1 cellular context compared by ENCODE assay signal in genomic region chr2:27032495-27033252, GRCh38.
TF ChIP-seq lines count a peak whose summit lies in the region.

A gene with protein sequence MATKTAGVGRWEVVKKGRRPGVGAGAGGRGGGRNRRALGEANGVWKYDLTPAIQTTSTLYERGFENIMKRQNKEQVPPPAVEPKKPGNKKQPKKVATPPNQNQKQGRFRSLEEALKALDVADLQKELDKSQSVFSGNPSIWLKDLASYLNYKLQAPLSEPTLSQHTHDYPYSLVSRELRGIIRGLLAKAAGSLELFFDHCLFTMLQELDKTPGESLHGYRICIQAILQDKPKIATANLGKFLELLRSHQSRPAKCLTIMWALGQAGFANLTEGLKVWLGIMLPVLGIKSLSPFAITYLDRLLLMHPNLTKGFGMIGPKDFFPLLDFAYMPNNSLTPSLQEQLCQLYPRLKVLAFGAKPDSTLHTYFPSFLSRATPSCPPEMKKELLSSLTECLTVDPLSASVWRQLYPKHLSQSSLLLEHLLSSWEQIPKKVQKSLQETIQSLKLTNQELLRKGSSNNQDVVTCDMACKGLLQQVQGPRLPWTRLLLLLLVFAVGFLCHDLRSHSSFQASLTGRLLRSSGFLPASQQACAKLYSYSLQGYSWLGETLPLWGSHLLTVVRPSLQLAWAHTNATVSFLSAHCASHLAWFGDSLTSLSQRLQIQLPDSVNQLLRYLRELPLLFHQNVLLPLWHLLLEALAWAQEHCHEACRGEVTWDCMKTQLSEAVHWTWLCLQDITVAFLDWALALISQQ (plus strand): TSS chr2:27032965. CDS start chr2:27033016, 51 bp downstream.

TF ChIP-seq in K562, 482 proteins besides CTCF, POLR2A, EP300 and RAD21 (continued from another document and continues in another):
- TF ChIP-seq HOMEZ (CRISPR knock-in tag; IDR thresholded peaks at IDR 0.05) = no peak
- peak; percentile 53 for TF ChIP-seq PCBP1 (IDR thresholded peaks at IDR 0.05; ENCODE audit: low read depth, low read length, poor library complexity, severe bottlenecking)
- TF ChIP-seq CXXC5 (CRISPR knock-in tag; IDR thresholded peaks at IDR 0.05) = peak; percentile 96
- TF ChIP-seq, protein P1, sequence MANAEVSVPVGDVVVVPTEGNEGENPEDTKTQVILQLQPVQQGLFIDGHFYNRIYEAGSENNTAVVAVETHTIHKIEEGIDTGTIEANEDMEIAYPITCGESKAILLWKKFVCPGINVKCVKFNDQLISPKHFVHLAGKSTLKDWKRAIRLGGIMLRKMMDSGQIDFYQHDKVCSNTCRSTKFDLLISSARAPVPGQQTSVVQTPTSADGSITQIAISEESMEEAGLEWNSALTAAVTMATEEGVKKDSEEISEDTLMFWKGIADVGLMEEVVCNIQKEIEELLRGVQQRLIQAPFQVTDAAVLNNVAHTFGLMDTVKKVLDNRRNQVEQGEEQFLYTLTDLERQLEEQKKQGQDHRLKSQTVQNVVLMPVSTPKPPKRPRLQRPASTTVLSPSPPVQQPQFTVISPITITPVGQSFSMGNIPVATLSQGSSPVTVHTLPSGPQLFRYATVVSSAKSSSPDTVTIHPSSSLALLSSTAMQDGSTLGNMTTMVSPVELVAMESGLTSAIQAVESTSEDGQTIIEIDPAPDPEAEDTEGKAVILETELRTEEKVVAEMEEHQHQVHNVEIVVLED (CRISPR knock-in tag; IDR thresholded peaks at IDR 0.05) = peak; percentile 96
- no peak for TF ChIP-seq MAFK (IDR thresholded peaks at IDR 0.05; ENCODE audit: low read length)
- TF ChIP-seq, protein P2, sequence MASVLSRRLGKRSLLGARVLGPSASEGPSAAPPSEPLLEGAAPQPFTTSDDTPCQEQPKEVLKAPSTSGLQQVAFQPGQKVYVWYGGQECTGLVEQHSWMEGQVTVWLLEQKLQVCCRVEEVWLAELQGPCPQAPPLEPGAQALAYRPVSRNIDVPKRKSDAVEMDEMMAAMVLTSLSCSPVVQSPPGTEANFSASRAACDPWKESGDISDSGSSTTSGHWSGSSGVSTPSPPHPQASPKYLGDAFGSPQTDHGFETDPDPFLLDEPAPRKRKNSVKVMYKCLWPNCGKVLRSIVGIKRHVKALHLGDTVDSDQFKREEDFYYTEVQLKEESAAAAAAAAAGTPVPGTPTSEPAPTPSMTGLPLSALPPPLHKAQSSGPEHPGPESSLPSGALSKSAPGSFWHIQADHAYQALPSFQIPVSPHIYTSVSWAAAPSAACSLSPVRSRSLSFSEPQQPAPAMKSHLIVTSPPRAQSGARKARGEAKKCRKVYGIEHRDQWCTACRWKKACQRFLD (CRISPR knock-in tag; IDR thresholded peaks at IDR 0.05) = peak; percentile 87; the same call in 1 of the 2 replicates
- 0 out of 2 replicates have a peak, but pooled peaks have one; percentile 54 for TF ChIP-seq ZNF830 (CRISPR knock-in tag; IDR thresholded peaks at IDR 0.05)
- TF ChIP-seq EGR1 (conservative IDR thresholded peaks at IDR 0.05) = peak; percentile 46
- TF ChIP-seq, protein P3, sequence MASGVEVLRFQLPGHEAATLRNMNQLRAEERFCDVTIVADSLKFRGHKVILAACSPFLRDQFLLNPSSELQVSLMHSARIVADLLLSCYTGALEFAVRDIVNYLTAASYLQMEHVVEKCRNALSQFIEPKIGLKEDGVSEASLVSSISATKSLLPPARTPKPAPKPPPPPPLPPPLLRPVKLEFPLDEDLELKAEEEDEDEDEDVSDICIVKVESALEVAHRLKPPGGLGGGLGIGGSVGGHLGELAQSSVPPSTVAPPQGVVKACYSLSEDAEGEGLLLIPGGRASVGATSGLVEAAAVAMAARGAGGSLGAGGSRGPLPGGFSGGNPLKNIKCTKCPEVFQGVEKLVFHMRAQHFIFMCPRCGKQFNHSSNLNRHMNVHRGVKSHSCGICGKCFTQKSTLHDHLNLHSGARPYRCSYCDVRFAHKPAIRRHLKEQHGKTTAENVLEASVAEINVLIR (CRISPR knock-in tag; IDR thresholded peaks at IDR 0.05) = 0 out of 2 replicates have a peak, but pooled peaks have one; percentile 49
- TF ChIP-seq YY1 (IDR thresholded peaks at IDR 0.05; ENCODE audit: borderline replicate concordance in 1 of 3, control insufficient read depth in 1 of 3, extremely low read depth in 1 of 3, insufficient read depth in 3 of 3, insufficient read length in 1 of 3, insufficient replicate concordance in 2 of 3, low read depth in 1 of 3, low read length in 2 of 3) = peak in 2 of 3 experiments; percentile 76 to 77
- TF ChIP-seq RBM17 (IDR thresholded peaks at IDR 0.05; ENCODE audit: borderline replicate concordance, low read depth, low read length) = no peak
- TF ChIP-seq CEBPB (tag; IDR thresholded peaks at IDR 0.05) = peak; percentile 78
- TF ChIP-seq ZBTB7A (IDR thresholded peaks at IDR 0.05; ENCODE audit: borderline replicate concordance, control insufficient read depth, low read depth, low read length) = peak; percentile 71; the same call in 1 of the 2 replicates
- 0 out of 2 replicates have a peak, but pooled peaks have one; percentile 5 for TF ChIP-seq HDAC2 (IDR thresholded peaks at IDR 0.05)
- TF ChIP-seq FIP1L1 (IDR thresholded peaks at IDR 0.05; ENCODE audit: low read depth, low read length, poor library complexity, severe bottlenecking) = peak; percentile 70
- TF ChIP-seq, protein P4, sequence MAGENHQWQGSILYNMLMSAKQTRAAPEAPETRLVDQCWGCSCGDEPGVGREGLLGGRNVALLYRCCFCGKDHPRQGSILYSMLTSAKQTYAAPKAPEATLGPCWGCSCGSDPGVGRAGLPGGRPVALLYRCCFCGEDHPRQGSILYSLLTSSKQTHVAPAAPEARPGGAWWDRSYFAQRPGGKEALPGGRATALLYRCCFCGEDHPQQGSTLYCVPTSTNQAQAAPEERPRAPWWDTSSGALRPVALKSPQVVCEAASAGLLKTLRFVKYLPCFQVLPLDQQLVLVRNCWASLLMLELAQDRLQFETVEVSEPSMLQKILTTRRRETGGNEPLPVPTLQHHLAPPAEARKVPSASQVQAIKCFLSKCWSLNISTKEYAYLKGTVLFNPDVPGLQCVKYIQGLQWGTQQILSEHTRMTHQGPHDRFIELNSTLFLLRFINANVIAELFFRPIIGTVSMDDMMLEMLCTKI (IDR thresholded peaks at IDR 0.05; ENCODE audit: partially characterized antibody) = no peak
- 0 out of 2 replicates have a peak, but pooled peaks have one; percentile 25 for TF ChIP-seq BCOR (IDR thresholded peaks at IDR 0.05)
- TF ChIP-seq NFE2L1 (tag; IDR thresholded peaks at IDR 0.05; ENCODE audit: borderline replicate concordance, low read depth) = no peak
- no peak for TF ChIP-seq ZNF124 (CRISPR knock-in tag; IDR thresholded peaks at IDR 0.05)
- TF ChIP-seq, protein P5, sequence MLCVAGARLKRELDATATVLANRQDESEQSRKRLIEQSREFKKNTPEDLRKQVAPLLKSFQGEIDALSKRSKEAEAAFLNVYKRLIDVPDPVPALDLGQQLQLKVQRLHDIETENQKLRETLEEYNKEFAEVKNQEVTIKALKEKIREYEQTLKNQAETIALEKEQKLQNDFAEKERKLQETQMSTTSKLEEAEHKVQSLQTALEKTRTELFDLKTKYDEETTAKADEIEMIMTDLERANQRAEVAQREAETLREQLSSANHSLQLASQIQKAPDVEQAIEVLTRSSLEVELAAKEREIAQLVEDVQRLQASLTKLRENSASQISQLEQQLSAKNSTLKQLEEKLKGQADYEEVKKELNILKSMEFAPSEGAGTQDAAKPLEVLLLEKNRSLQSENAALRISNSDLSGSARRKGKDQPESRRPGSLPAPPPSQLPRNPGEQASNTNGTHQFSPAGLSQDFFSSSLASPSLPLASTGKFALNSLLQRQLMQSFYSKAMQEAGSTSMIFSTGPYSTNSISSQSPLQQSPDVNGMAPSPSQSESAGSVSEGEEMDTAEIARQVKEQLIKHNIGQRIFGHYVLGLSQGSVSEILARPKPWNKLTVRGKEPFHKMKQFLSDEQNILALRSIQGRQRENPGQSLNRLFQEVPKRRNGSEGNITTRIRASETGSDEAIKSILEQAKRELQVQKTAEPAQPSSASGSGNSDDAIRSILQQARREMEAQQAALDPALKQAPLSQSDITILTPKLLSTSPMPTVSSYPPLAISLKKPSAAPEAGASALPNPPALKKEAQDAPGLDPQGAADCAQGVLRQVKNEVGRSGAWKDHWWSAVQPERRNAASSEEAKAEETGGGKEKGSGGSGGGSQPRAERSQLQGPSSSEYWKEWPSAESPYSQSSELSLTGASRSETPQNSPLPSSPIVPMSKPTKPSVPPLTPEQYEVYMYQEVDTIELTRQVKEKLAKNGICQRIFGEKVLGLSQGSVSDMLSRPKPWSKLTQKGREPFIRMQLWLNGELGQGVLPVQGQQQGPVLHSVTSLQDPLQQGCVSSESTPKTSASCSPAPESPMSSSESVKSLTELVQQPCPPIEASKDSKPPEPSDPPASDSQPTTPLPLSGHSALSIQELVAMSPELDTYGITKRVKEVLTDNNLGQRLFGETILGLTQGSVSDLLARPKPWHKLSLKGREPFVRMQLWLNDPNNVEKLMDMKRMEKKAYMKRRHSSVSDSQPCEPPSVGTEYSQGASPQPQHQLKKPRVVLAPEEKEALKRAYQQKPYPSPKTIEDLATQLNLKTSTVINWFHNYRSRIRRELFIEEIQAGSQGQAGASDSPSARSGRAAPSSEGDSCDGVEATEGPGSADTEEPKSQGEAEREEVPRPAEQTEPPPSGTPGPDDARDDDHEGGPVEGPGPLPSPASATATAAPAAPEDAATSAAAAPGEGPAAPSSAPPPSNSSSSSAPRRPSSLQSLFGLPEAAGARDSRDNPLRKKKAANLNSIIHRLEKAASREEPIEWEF (CRISPR knock-in tag; IDR thresholded peaks at IDR 0.05) = peak; percentile 97
- 0 out of 2 replicates have a peak, but pooled peaks have one; percentile 27 for TF ChIP-seq ZNF280B (CRISPR knock-in tag; IDR thresholded peaks at IDR 0.05)
- TF ChIP-seq ETV5 (CRISPR knock-in tag; IDR thresholded peaks at IDR 0.05; ENCODE audit: low read depth) = peak; percentile 20
- TF ChIP-seq PTBP1 (IDR thresholded peaks at IDR 0.05; ENCODE audit: low read depth, low read length) = 0 out of 2 replicates have a peak, but pooled peaks have one; percentile 49
- peak; percentile 100 for TF ChIP-seq RBFOX2 (IDR thresholded peaks at IDR 0.05; ENCODE audit: low read depth, low read length)
- peak; percentile 77 for TF ChIP-seq RBBP5 (IDR thresholded peaks at IDR 0.05; ENCODE audit: borderline replicate concordance, insufficient read depth, low read length, poor library complexity, severe bottlenecking)
- TF ChIP-seq MECOM (CRISPR knock-in tag; IDR thresholded peaks at IDR 0.05) = peak; percentile 66; the same call in 1 of the 2 replicates
- TF ChIP-seq, protein P6, sequence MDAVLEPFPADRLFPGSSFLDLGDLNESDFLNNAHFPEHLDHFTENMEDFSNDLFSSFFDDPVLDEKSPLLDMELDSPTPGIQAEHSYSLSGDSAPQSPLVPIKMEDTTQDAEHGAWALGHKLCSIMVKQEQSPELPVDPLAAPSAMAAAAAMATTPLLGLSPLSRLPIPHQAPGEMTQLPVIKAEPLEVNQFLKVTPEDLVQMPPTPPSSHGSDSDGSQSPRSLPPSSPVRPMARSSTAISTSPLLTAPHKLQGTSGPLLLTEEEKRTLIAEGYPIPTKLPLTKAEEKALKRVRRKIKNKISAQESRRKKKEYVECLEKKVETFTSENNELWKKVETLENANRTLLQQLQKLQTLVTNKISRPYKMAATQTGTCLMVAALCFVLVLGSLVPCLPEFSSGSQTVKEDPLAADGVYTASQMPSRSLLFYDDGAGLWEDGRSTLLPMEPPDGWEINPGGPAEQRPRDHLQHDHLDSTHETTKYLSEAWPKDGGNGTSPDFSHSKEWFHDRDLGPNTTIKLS (IDR thresholded peaks at IDR 0.05; ENCODE audit: borderline replicate concordance, low read depth) = peak; percentile 100
- TF ChIP-seq ZNF239 (CRISPR knock-in tag; IDR thresholded peaks at IDR 0.05) = peak; percentile 6; the same call in 1 of the 2 replicates
- no peak for TF ChIP-seq DACH1 (IDR thresholded peaks at IDR 0.05; ENCODE audit: partially characterized antibody)
- TF ChIP-seq, protein P7, sequence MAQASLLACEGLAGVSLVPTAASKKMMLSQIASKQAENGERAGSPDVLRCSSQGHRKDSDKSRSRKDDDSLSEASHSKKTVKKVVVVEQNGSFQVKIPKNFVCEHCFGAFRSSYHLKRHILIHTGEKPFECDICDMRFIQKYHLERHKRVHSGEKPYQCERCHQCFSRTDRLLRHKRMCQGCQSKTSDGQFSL (CRISPR knock-in tag; IDR thresholded peaks at IDR 0.05) = peak; percentile 57; the same call in 1 of the 2 replicates
- TF ChIP-seq, protein P7 (tag; IDR thresholded peaks at IDR 0.05) = no peak
- TF ChIP-seq, protein P8, sequence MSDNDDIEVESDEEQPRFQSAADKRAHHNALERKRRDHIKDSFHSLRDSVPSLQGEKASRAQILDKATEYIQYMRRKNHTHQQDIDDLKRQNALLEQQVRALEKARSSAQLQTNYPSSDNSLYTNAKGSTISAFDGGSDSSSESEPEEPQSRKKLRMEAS (CRISPR knock-in tag; IDR thresholded peaks at IDR 0.05) = peak; percentile 76
